23 cellular contexts compared by ENCODE assay signal in the genomic region with DNA sequence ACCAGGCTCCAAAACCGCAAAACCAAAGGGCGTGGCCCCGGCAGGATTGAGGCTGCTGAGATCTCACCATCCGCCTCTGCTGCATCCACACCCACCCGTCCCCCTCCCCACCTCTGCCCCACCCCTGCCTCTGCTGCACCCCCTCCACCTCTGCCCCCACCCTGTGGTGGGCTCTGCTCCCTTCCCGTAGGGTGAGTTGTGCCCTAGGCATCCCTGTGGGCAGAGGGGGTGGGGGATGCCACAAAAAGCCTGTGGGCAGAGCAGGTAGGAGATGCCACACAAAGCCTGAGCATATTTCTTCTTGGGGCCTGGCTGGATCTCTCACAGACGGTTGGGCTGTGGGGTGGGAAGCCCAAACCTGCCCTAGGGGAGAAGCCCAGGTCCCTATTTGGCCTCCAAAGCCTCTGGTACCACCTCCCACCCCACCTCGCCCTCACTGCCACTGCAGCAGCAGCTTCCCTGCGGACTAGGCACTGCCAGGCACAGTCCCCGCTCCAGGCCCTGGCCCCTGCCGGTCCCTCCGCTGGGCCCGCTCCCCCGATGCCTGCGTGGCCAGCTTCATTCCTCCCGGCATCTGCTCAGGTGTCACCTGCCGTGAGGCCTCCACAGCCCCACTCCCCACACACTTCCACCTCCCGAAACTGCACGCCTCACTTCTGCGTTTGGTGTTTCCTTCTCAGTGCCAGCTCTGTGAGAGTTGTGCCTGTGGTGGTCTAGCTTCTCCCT. TPM values are rescaled to one million over a fixed set of nuclear protein-coding genes. Genes with fewer than 3 reads are reported as not detected.
A peak's percentile ranks its signal among the peaks of the same experiment; 100 is the strongest.
DNase-seq lines count a peak whose midpoint lies in the region; ATAC-seq, FAIRE-seq and TF ChIP-seq lines count a peak whose summit lies in the region.
"Had no signal": no experiment of that assay in that cellular context is flagged by ENCODE, and none has a peak within 500 bp of the region (broad histone marks: within the 10 kb centered on the region; RNA-seq: fewer than 3 reads in every experiment).

No MANE protein-coding gene starts in this region.

- 88 to 90% methylated on average over 20 of the region's 20 CpGs for WGBS in pancreas, 2 donors

- H3K36me3 ChIP-seq in BLaER1 (peaks cover 88% of the 10 kb centered on the region), NT2/D1 (ENCODE audit: insufficient read depth, insufficient read length, low read length) (no peaks in the 10 kb centered on the region), pancreas (peaks cover 0 to 3% (median 0%) of the 10 kb centered on the region in 3 donors), GM23338 (ENCODE audit: insufficient read depth) (no peaks in the 10 kb centered on the region)

- no peak overlapping the region for H2AFZ ChIP-seq in GM23338
- H2AFZ ChIP-seq: GM23248 had no signal

- H3K4me2 ChIP-seq in BLaER1 (peak overlapping the region; percentile 30; the same call in 1 of the 2 replicates), GM23338 (no peak overlapping the region)
- H3K4me2 ChIP-seq: A549 had no signal

- peaks cover 42 to 64% of the 10 kb centered on the region in 2 donors for H3K36me3 Mint-ChIP-seq in stimulated activated naive B cell treated with anti-CD40 and anti-IgM and Interleukin-4, amounts not matched to agents 10 μg/mL and 1 μg/mL and 100 μg/mL, for 72 hours
- H3K36me3 Mint-ChIP-seq in GM23338 (ENCODE audit: low read depth), result no peaks in the 10 kb centered on the region; the same call in 2 of the 3 replicates
- H3K36me3 Mint-ChIP-seq: CD8-positive, alpha-beta T cell had no signal

- no peak for FAIRE-seq in pancreas (lab: Jason Lieb, UNC)
- FAIRE-seq: A549, GM12878, H54, HepG2 had no signal

- H4K20me1 ChIP-seq in BLaER1, result peaks cover 94% of the 10 kb centered on the region
- no peaks in the 10 kb centered on the region for H4K20me1 ChIP-seq in GM23338 (replicated peaks; ENCODE audit: insufficient read depth)

- TF ChIP-seq CTCF in pancreas (IDR thresholded peaks at IDR 0.05) (no peak), GM23338 (conservative IDR thresholded peaks at IDR 0.05; ENCODE audit: low read depth in 2 of 2) (no peak)

- H3K9ac ChIP-seq in BLaER1, result no peak overlapping the region
- peak overlapping the region; percentile 3 for H3K9ac ChIP-seq in NT2/D1 (ENCODE audit: insufficient read length, low read depth)
- H3K9ac ChIP-seq: GM23248 had no signal

- DNase-seq in NT2/D1 (ENCODE audit: low read depth, low spot score) (no peak), myocyte (ENCODE audit: low read depth) (peak; percentile 67), pancreas (no peak), GM23338 (ENCODE audit: low spot score) (no peak)
- DNase-seq in stimulated activated naive B cell treated with anti-CD40 and anti-IgM and Interleukin-4, amounts not matched to agents 10 μg/mL and 1 μg/mL and 100 μg/mL, for 72 hours, result no peak
- DNase-seq in stimulated activated naive CD4-positive, alpha-beta T cell (lab: John Stamatoyannopoulos, UW), result no peak
- DNase-seq: AML-193; CD8-positive, alpha-beta T cell; DMS 273 treated with DMSO at 0.1 percent for 48 hours; DMS53; DND-41; EL; GM23248; HCEC 1CT; HFFc6 had no signal

- H3K79me2 ChIP-seq in GM23338 (replicated peaks; ENCODE audit: insufficient read depth), result no peaks in the 10 kb centered on the region

- H3K27me3 ChIP-seq in BLaER1 (no peaks in the 10 kb centered on the region), NT2/D1 (ENCODE audit: insufficient read depth, insufficient read length) (no peaks in the 10 kb centered on the region), pancreas (no peaks in the 10 kb centered on the region), GM23338 (ENCODE audit: insufficient read depth) (no peaks in the 10 kb centered on the region)

- H3F3A ChIP-seq in GM23338 (replicated peaks; ENCODE audit: low read depth), result no peaks in the 10 kb centered on the region

- no peaks in the 10 kb centered on the region for H3K9me2 ChIP-seq in GM23338 (ENCODE audit: insufficient read depth)

- H3K4me3 Mint-ChIP-seq in stimulated activated naive B cell treated with anti-CD40 and anti-IgM and Interleukin-4, amounts not matched to agents 10 μg/mL and 1 μg/mL and 100 μg/mL, for 72 hours, result no peak overlapping the region
- no peak overlapping the region for H3K4me3 Mint-ChIP-seq in GM23338
- H3K4me3 Mint-ChIP-seq: CD8-positive, alpha-beta T cell; HFFc6 had no signal

- H3K4me3 ChIP-seq in BLaER1, result no peak overlapping the region
- no peak overlapping the region for H3K4me3 ChIP-seq in NT2/D1 (ENCODE audit: insufficient read length, low read depth)
- no peak overlapping the region for H3K4me3 ChIP-seq in pancreas
- H3K4me3 ChIP-seq in GM23338, result no peak overlapping the region
- H3K4me3 ChIP-seq: A549, GM12878, GM23248 had no signal

- intact Hi-C loops in pancreas (cut with DNase I), result no loop called here

- H3K4me1 ChIP-seq in BLaER1 (peaks cover 46% of the 10 kb centered on the region), NT2/D1 (ENCODE audit: insufficient read depth, insufficient read length) (peaks cover 24% of the 10 kb centered on the region), pancreas (no peaks in the 10 kb centered on the region), GM23338 (ENCODE audit: insufficient read depth) (no peaks in the 10 kb centered on the region)

- peak overlapping the region; percentile 84 for H3K27ac Mint-ChIP-seq in stimulated activated naive B cell treated with anti-CD40 and anti-IgM and Interleukin-4, amounts not matched to agents 10 μg/mL and 1 μg/mL and 100 μg/mL, for 72 hours
- no peak overlapping the region for H3K27ac Mint-ChIP-seq in GM23338
- H3K27ac Mint-ChIP-seq: CD8-positive, alpha-beta T cell; HFFc6 had no signal

- H3K9me3 ChIP-seq in BLaER1 (no peaks in the 10 kb centered on the region), NT2/D1 (ENCODE audit: insufficient read depth, low read length) (no peaks in the 10 kb centered on the region), pancreas (no peaks in the 10 kb centered on the region)
- H3K9me3 ChIP-seq: A549 had no signal

- H3K27ac ChIP-seq in BLaER1 (peak overlapping the region; percentile 38; the same call in 1 of the 2 replicates), pancreas (no peak overlapping the region), GM23338 (ENCODE audit: low read depth) (no peak overlapping the region)
- H3K27ac ChIP-seq: 22Rv1, A549, GM23248 had no signal

- H3K9me3 Mint-ChIP-seq in stimulated activated naive B cell treated with anti-CD40 and anti-IgM and Interleukin-4, amounts not matched to agents 10 μg/mL and 1 μg/mL and 100 μg/mL, for 72 hours, result peaks cover 0 to 5% of the 10 kb centered on the region in 2 donors
- H3K9me3 Mint-ChIP-seq in GM23338, result no peaks in the 10 kb centered on the region; the same call in none of the 3 replicates
- H3K9me3 Mint-ChIP-seq: CD8-positive, alpha-beta T cell; HFFc6 had no signal

- H3K27me3 Mint-ChIP-seq in stimulated activated naive B cell treated with anti-CD40 and anti-IgM and Interleukin-4, amounts not matched to agents 10 μg/mL and 1 μg/mL and 100 μg/mL, for 72 hours, result no peaks in the 10 kb centered on the region
- H3K27me3 Mint-ChIP-seq in GM23338 (ENCODE audit: insufficient read depth, low read depth, poor library complexity), result peaks cover 19% of the 10 kb centered on the region

- no peak for ATAC-seq in stimulated activated naive B cell treated with anti-CD40 and anti-IgM and Interleukin-4, amounts not matched to agents 10 μg/mL and 1 μg/mL and 100 μg/mL, for 72 hours (replicated peaks)
- ATAC-seq in pancreas (no peak), GM23338 (no peak)
- ATAC-seq: A549; CD8-positive, alpha-beta T cell; GM12878; HepG2 had no signal

- H3K4me1 Mint-ChIP-seq in stimulated activated naive B cell treated with anti-CD40 and anti-IgM and Interleukin-4, amounts not matched to agents 10 μg/mL and 1 μg/mL and 100 μg/mL, for 72 hours, result peaks cover 8 to 9% of the 10 kb centered on the region in 2 donors
- no peaks in the 10 kb centered on the region; the same call in 2 of the 3 replicates for H3K4me1 Mint-ChIP-seq in GM23338

RNA-seq across cellular contexts. Expression of gene PABPN1L, which starts 11.3 kb away (rescaled TPM):
- total RNA-seq in myocyte (0.11 TPM in 1 of 2 replicates, not detected in the other), pancreas (under 1 TPM in 3 of 6 donors, not detected in 3; 0.23 to 0.35 (median 0.24) TPM)
- polyA plus RNA-seq in myocyte (2012), result not detected
- polyA plus RNA-seq in pancreas (under 1 TPM; 0.63 to 0.65 TPM), GM23338 (2016; fragmentation: Nextera tagmentation; extraction: Ambion mirVana) (not detected in 2 replicates)
- not detected in 2 replicates for total RNA-seq in GM23338 (2014; rRNA removed; shearing (Covaris generic))
- total RNA-seq: CD8-positive, alpha-beta T cell; G401; GM12878; GM23248; HepG2; HFFc6 had no signal
- polyA plus RNA-seq: A549, BJ, GM12878, GM23248, HepG2 had no signal

RNA-seq across cellular contexts. Expression of gene TRAPPC2L, which starts 20.8 kb away (rescaled TPM):
- 60.1 and 69.5 TPM in 2 replicates for total RNA-seq in myocyte
- 216 TPM for polyA plus RNA-seq in myocyte (2012)
- total RNA-seq in pancreas, result 10 to 100 TPM; 16.0 to 35.5 (median 23.0) TPM
- 10 to 100 TPM; 49.2 to 55.2 TPM for polyA plus RNA-seq in pancreas
- total RNA-seq in GM23338 (2014; rRNA removed; shearing (Covaris generic)), result 59.3 and 68.8 TPM in 2 replicates
- 167 and 171 TPM in 2 replicates for polyA plus RNA-seq in GM23338 (2016; fragmentation: Nextera tagmentation; extraction: Ambion mirVana)

RNA-seq across cellular contexts. Expression of gene GALNS, which starts 21.0 kb away (rescaled TPM):
- total RNA-seq in myocyte (26.8 and 34.8 TPM in 2 replicates), pancreas (10 to 100 TPM in 2 of 6 donors, 1 to 10 TPM in 4; 5.7 to 19.2 (median 7.2) TPM)
- polyA plus RNA-seq in myocyte (2012), result 32.0 TPM
- polyA plus RNA-seq in pancreas (10 to 100 TPM; 18.0 to 26.1 TPM), GM23338 (2016; fragmentation: Nextera tagmentation; extraction: Ambion mirVana) (9.7 TPM in 2 replicates)
- 16.4 and 18.8 TPM in 2 replicates for total RNA-seq in GM23338 (2014; rRNA removed; shearing (Covaris generic))
